Comparison of ENCODE assay signal across 28 cellular contexts in the genomic region with DNA sequence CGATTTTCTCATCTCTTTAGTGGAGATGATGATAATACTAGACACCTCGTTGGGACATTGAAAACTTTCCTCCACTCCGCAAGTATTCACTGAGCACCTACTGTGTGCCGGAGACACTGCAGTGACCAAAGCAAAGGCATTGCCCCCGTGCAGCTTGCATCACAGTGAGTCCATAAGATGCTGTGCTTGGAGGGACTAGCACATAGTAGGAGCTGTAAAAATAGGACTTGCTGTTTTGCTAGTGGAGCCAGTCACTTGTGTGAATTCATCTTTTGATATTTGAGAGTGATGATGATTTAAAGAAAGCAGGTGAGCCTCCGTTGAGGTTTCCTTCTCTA. TPM values are rescaled to one million over a fixed set of nuclear protein-coding genes. Genes with fewer than 3 reads are reported as not detected.
DNase-seq lines count a peak whose midpoint lies in the region; ATAC-seq and TF ChIP-seq lines count a peak whose summit lies in the region.
"Had no signal": no experiment of that assay in that cellular context is flagged by ENCODE, and none has a peak within 500 bp of the region (broad histone marks: within the 10 kb centered on the region; RNA-seq: fewer than 3 reads in every experiment).

No MANE protein-coding gene starts in this region.

- no peak for DNase-seq in activated naive CD8-positive, alpha-beta T cell treated with anti-CD3 and anti-CD28 coated beads, Interleukin-2, amount 10 ng/mL, durations not matched to agents 7 days and 5 days
- DNase-seq in activated naive CD8-positive, alpha-beta T cell treated with anti-CD3 and anti-CD28 coated beads for 36 hours = no peak
- DNase-seq in lower lobe of right lung (no peak), upper lobe of left lung (no peak)
- no peak for DNase-seq in activated T-helper 1 cell treated with anti-CD3 and anti-CD28 coated beads, Interleukin-12 subunit alpha, Interleukin-12 subunit beta, Interleukin-2, Interleukin-4 antibody, amounts not matched to agents 30 ng/mL and 10 ng/mL and 1 ng/mL, durations not matched to agents 14 hours and 24 hours and 36 hours (ENCODE audit: low spot score)
- DNase-seq: activated CD4-positive, alpha-beta T cell treated with anti-CD3 and anti-CD28 coated beads, Interleukin-2, amount 50 U/mL, for 4 hours; cerebellar nuclear complex; dorsolateral prefrontal cortex; HFFc6; left ventricle myocardium superior; NCI-H1092; NCI-H1694 treated with DMSO at 0.1 percent for 48 hours; NCI-H510A treated with DMSO at 0.1 percent for 48 hours; NK-92 treated with Interleukin-12 subunit alpha and Interleukin-12 subunit beta, amount 100 ng/mL, for 24 hours; retina; T1000; WERI-Rb-1 had no signal

- POLR2A ChIA-PET in activated naive CD8-positive, alpha-beta T cell treated with anti-CD3 and anti-CD28 coated beads, Interleukin-2, amount 10 ng/mL, durations not matched to agents 7 days and 5 days (lab: Charles Lee) = interaction anchor here (0.6 to 1.5 kb wide), 4 partner anchors 9 to 178 kb away, joined by 3 to 6 read pairs (median 3); no protein-coding TSS in a partner anchor

- TF ChIP-seq POLR2A in upper lobe of left lung (IDR thresholded peaks at IDR 0.05) = no peak

- H3K9me3 ChIP-seq in KOPT-K1 (ENCODE audit: insufficient read depth, low read length, poor library complexity, severe bottlenecking) (no peaks in the 10 kb centered on the region), lower lobe of right lung (no peaks in the 10 kb centered on the region), upper lobe of left lung (no peaks in the 10 kb centered on the region)
- H3K9me3 ChIP-seq: adrenal gland, body of pancreas, ovary had no signal

- H3K36me3 Mint-ChIP-seq in activated naive CD8-positive, alpha-beta T cell treated with anti-CD3 and anti-CD28 coated beads, Interleukin-2, amount 10 ng/mL, durations not matched to agents 7 days and 5 days = no peaks in the 10 kb centered on the region
- no peaks in the 10 kb centered on the region for H3K36me3 Mint-ChIP-seq in activated naive CD8-positive, alpha-beta T cell treated with anti-CD3 and anti-CD28 coated beads for 36 hours
- no peaks in the 10 kb centered on the region for H3K36me3 Mint-ChIP-seq in activated T-helper 1 cell treated with anti-CD3 and anti-CD28 coated beads, Interleukin-12 subunit alpha, Interleukin-12 subunit beta, Interleukin-2, Interleukin-4 antibody, amounts not matched to agents 30 ng/mL and 10 ng/mL and 1 ng/mL, durations not matched to agents 14 hours and 24 hours and 36 hours (ENCODE audit: low read depth)
- H3K36me3 Mint-ChIP-seq: IgD-negative memory B cell had no signal

- TF ChIP-seq CTCF in lower lobe of right lung (IDR thresholded peaks at IDR 0.05) (no peak), upper lobe of left lung (IDR thresholded peaks at IDR 0.05) (no peak)

- H3K27me3 ChIP-seq in lower lobe of right lung (ENCODE audit: low read depth) (no peaks in the 10 kb centered on the region), upper lobe of left lung (no peaks in the 10 kb centered on the region)
- H3K27me3 ChIP-seq: adrenal gland, body of pancreas, dorsolateral prefrontal cortex, ovary had no signal

- H3K4me3 ChIP-seq in lower lobe of right lung = no peak overlapping the region
- no peak overlapping the region for H3K4me3 ChIP-seq in upper lobe of left lung
- H3K4me3 ChIP-seq: adrenal gland, body of pancreas, GM23248, ovary, PC-9, smooth muscle cell had no signal

- no peaks in the 10 kb centered on the region for H3K27me3 Mint-ChIP-seq in activated naive CD8-positive, alpha-beta T cell treated with anti-CD3 and anti-CD28 coated beads, Interleukin-2, amount 10 ng/mL, durations not matched to agents 7 days and 5 days
- H3K27me3 Mint-ChIP-seq in activated naive CD8-positive, alpha-beta T cell treated with anti-CD3 and anti-CD28 coated beads for 36 hours = no peaks in the 10 kb centered on the region
- H3K27me3 Mint-ChIP-seq in activated T-helper 1 cell treated with anti-CD3 and anti-CD28 coated beads, Interleukin-12 subunit alpha, Interleukin-12 subunit beta, Interleukin-2, Interleukin-4 antibody, amounts not matched to agents 30 ng/mL and 10 ng/mL and 1 ng/mL, durations not matched to agents 14 hours and 24 hours and 36 hours (ENCODE audit: insufficient read depth) = peaks cover 5% of the 10 kb centered on the region
- H3K27me3 Mint-ChIP-seq: IgD-negative memory B cell had no signal

- H3K4me1 Mint-ChIP-seq in activated naive CD8-positive, alpha-beta T cell treated with anti-CD3 and anti-CD28 coated beads, Interleukin-2, amount 10 ng/mL, durations not matched to agents 7 days and 5 days = peaks cover 44% of the 10 kb centered on the region
- peaks cover 43% of the 10 kb centered on the region for H3K4me1 Mint-ChIP-seq in activated naive CD8-positive, alpha-beta T cell treated with anti-CD3 and anti-CD28 coated beads for 36 hours
- peaks cover 49% of the 10 kb centered on the region for H3K4me1 Mint-ChIP-seq in activated T-helper 1 cell treated with anti-CD3 and anti-CD28 coated beads, Interleukin-12 subunit alpha, Interleukin-12 subunit beta, Interleukin-2, Interleukin-4 antibody, amounts not matched to agents 30 ng/mL and 10 ng/mL and 1 ng/mL, durations not matched to agents 14 hours and 24 hours and 36 hours (ENCODE audit: low read depth)

- H3K27ac Mint-ChIP-seq in activated naive CD8-positive, alpha-beta T cell treated with anti-CD3 and anti-CD28 coated beads, Interleukin-2, amount 10 ng/mL, durations not matched to agents 7 days and 5 days = peak overlapping the region; percentile 92
- H3K27ac Mint-ChIP-seq in activated naive CD8-positive, alpha-beta T cell treated with anti-CD3 and anti-CD28 coated beads for 36 hours = no peak overlapping the region
- H3K27ac Mint-ChIP-seq in activated T-helper 1 cell treated with anti-CD3 and anti-CD28 coated beads, Interleukin-12 subunit alpha, Interleukin-12 subunit beta, Interleukin-2, Interleukin-4 antibody, amounts not matched to agents 30 ng/mL and 10 ng/mL and 1 ng/mL, durations not matched to agents 14 hours and 24 hours and 36 hours = no peak overlapping the region
- H3K27ac Mint-ChIP-seq: HFFc6, nephron had no signal

- WGBS in upper lobe of left lung, 2 donors = 76 to 83% methylated on average over 6 of the region's 6 CpGs

- no peak for TF ChIP-seq EP300 in upper lobe of left lung (IDR thresholded peaks at IDR 0.05)

- intact Hi-C loops in lower lobe of right lung (cut with DNase I) = no loop called here
- intact Hi-C loops in activated T-helper 1 cell treated with anti-CD3 and anti-CD28 coated beads, Interleukin-12 subunit alpha, Interleukin-12 subunit beta, Interleukin-2, Interleukin-4 antibody, amounts not matched to agents 30 ng/mL and 10 ng/mL and 1 ng/mL, durations not matched to agents 14 hours and 24 hours and 36 hours (cut with micrococcal nuclease) = no loop called here

- H3K27ac ChIP-seq in KOPT-K1 (ENCODE audit: low read depth, low read length, poor library complexity, severe bottlenecking) = peak overlapping the region; percentile 48
- peak overlapping the region; percentile 57 for H3K27ac ChIP-seq in lower lobe of right lung
- peak overlapping the region; percentile 64 to 83 (median 80) for H3K27ac ChIP-seq in upper lobe of left lung
- H3K27ac ChIP-seq: adrenal gland, body of pancreas, GM23248, ovary, PC-9, WERI-Rb-1 had no signal

- no peaks in the 10 kb centered on the region for H3K36me3 ChIP-seq in KOPT-K1 (ENCODE audit: insufficient read depth, low read length)
- no peaks in the 10 kb centered on the region for H3K36me3 ChIP-seq in lower lobe of right lung
- no peaks in the 10 kb centered on the region for H3K36me3 ChIP-seq in upper lobe of left lung
- H3K36me3 ChIP-seq: adrenal gland, ovary, WERI-Rb-1 had no signal

- peaks cover 49% of the 10 kb centered on the region for H3K4me1 ChIP-seq in lower lobe of right lung
- H3K4me1 ChIP-seq in upper lobe of left lung = peaks cover 40 to 58% (median 49%) of the 10 kb centered on the region in 4 donors

- ATAC-seq in activated naive CD8-positive, alpha-beta T cell treated with anti-CD3 and anti-CD28 coated beads, Interleukin-2, amount 10 ng/mL, durations not matched to agents 7 days and 5 days (ENCODE audit: low read depth) = no peak
- ATAC-seq in lower lobe of right lung (no peak), upper lobe of left lung (ENCODE audit: low FRiP score in 2 of 2) (no peak), GM18909 (IDR thresholded peaks at IDR 0.05; ENCODE audit: poor library complexity, unreplicated experiment) (no peak), HG03460 (IDR thresholded peaks at IDR 0.05; ENCODE audit: unreplicated experiment) (no peak)
- ATAC-seq: body of pancreas, left ventricle myocardium superior had no signal

- no peaks in the 10 kb centered on the region for H3K9me3 Mint-ChIP-seq in activated naive CD8-positive, alpha-beta T cell treated with anti-CD3 and anti-CD28 coated beads, Interleukin-2, amount 10 ng/mL, durations not matched to agents 7 days and 5 days
- no peaks in the 10 kb centered on the region for H3K9me3 Mint-ChIP-seq in activated naive CD8-positive, alpha-beta T cell treated with anti-CD3 and anti-CD28 coated beads for 36 hours
- H3K9me3 Mint-ChIP-seq in activated T-helper 1 cell treated with anti-CD3 and anti-CD28 coated beads, Interleukin-12 subunit alpha, Interleukin-12 subunit beta, Interleukin-2, Interleukin-4 antibody, amounts not matched to agents 30 ng/mL and 10 ng/mL and 1 ng/mL, durations not matched to agents 14 hours and 24 hours and 36 hours = no peaks in the 10 kb centered on the region
- H3K9me3 Mint-ChIP-seq: HFFc6, IgD-negative memory B cell, nephron had no signal

- no peak overlapping the region for H3K4me3 Mint-ChIP-seq in activated naive CD8-positive, alpha-beta T cell treated with anti-CD3 and anti-CD28 coated beads, Interleukin-2, amount 10 ng/mL, durations not matched to agents 7 days and 5 days
- no peak overlapping the region for H3K4me3 Mint-ChIP-seq in activated naive CD8-positive, alpha-beta T cell treated with anti-CD3 and anti-CD28 coated beads for 36 hours
- H3K4me3 Mint-ChIP-seq in activated T-helper 1 cell treated with anti-CD3 and anti-CD28 coated beads, Interleukin-12 subunit alpha, Interleukin-12 subunit beta, Interleukin-2, Interleukin-4 antibody, amounts not matched to agents 30 ng/mL and 10 ng/mL and 1 ng/mL, durations not matched to agents 14 hours and 24 hours and 36 hours = no peak overlapping the region
- H3K4me3 Mint-ChIP-seq: HFFc6, nephron had no signal

RNA-seq across cellular contexts. Expression of gene MAP2K3, which starts 5.3 kb away (rescaled TPM):
- total RNA-seq in activated naive CD8-positive, alpha-beta T cell treated with anti-CD3 and anti-CD28 coated beads, Interleukin-2, amount 10 ng/mL, durations not matched to agents 7 days and 5 days = 10 to 100 TPM; 53.6 to 56.8 TPM
- 100 to 1,000 TPM; 136 to 139 TPM for total RNA-seq in activated naive CD8-positive, alpha-beta T cell treated with anti-CD3 and anti-CD28 coated beads for 36 hours
- total RNA-seq in lower lobe of right lung (55.2 TPM), upper lobe of left lung (100 to 1,000 TPM in 1 of 6 donors, 10 to 100 TPM in 5; 45.1 to 134 (median 79.5) TPM)
- total RNA-seq in activated T-helper 1 cell treated with anti-CD3 and anti-CD28 coated beads, Interleukin-12 subunit alpha, Interleukin-12 subunit beta, Interleukin-2, Interleukin-4 antibody, amounts not matched to agents 30 ng/mL and 10 ng/mL and 1 ng/mL, durations not matched to agents 14 hours and 24 hours and 36 hours = 177 and 185 TPM in 2 replicates

RNA-seq across cellular contexts. Expression of gene NATD1, which starts 26.0 kb away (rescaled TPM):
- 1 to 10 TPM; 5.4 to 5.7 TPM for total RNA-seq in activated naive CD8-positive, alpha-beta T cell treated with anti-CD3 and anti-CD28 coated beads, Interleukin-2, amount 10 ng/mL, durations not matched to agents 7 days and 5 days
- total RNA-seq in activated naive CD8-positive, alpha-beta T cell treated with anti-CD3 and anti-CD28 coated beads for 36 hours = 1 to 10 TPM in 1 of 2 experiments, under 1 TPM in 1; 0.90 to 1.1 TPM
- total RNA-seq in lower lobe of right lung (15.7 TPM), upper lobe of left lung (10 to 100 TPM; 11.2 to 32.5 (median 16.1) TPM)
- 1.6 and 1.7 TPM in 2 replicates for total RNA-seq in activated T-helper 1 cell treated with anti-CD3 and anti-CD28 coated beads, Interleukin-12 subunit alpha, Interleukin-12 subunit beta, Interleukin-2, Interleukin-4 antibody, amounts not matched to agents 30 ng/mL and 10 ng/mL and 1 ng/mL, durations not matched to agents 14 hours and 24 hours and 36 hours
